20 cellular contexts compared by ENCODE assay signal in genomic region chr3:66093981-66094380, GRCh38. TPM values are rescaled to one million over a fixed set of nuclear protein-coding genes. Genes with fewer than 3 reads are reported as not detected.
"Had no signal": no experiment of that assay in that cellular context is flagged by ENCODE, and none has a peak within 500 bp of the region (broad histone marks: within the 10 kb centered on the region; RNA-seq: fewer than 3 reads in every experiment).

No MANE protein-coding gene starts in this region.

- ATAC-seq: esophagus mucosa; gastrocnemius medialis; heart right ventricle; naive thymus-derived CD4-positive, alpha-beta T cell; right lobe of liver; stimulated activated effector memory CD8-positive, alpha-beta T cell treated with anti-CD3 and anti-CD28 coated beads, Interleukin-12 subunit alpha, Interleukin-12 subunit beta, amount 100 ng/mL, for 72 hours; stimulated activated naive CD8-positive, alpha-beta T cell treated with anti-CD3 and anti-CD28 coated beads, Interleukin-15, Interleukin-2, amounts not matched to agents 100 U/mL and 50 U/mL, for 24 hours had no signal

- H3K27me3 ChIP-seq: gastrocnemius medialis, heart right ventricle, right lobe of liver, tibial artery, upper lobe of left lung, uterus had no signal

- DNase-seq: effector memory CD4-positive, alpha-beta T cell; gastrocnemius medialis; heart right ventricle; hypothalamus; kidney glomerular epithelial cell; naive thymus-derived CD4-positive, alpha-beta T cell; nephron progenitor cell; retina; right lobe of liver; stimulated activated CD4-positive, alpha-beta T cell treated with anti-CD3 and anti-CD28 coated beads, Interleukin-4, amount 100 ng/mL, for 1 hour; stimulated activated CD8-positive, alpha-beta memory T cell treated with anti-CD3 and anti-CD28 coated beads, Interleukin-4, amount 100 ng/mL, for 48 hours; stimulated activated naive CD8-positive, alpha-beta T cell treated with anti-CD3 and anti-CD28 coated beads, Interleukin-15, Interleukin-2, amounts not matched to agents 100 U/mL and 50 U/mL, for 24 hours; tibial artery; upper lobe of left lung; uterus had no signal

- H3K36me3 ChIP-seq: gastrocnemius medialis, heart right ventricle, prostate gland, right lobe of liver, tibial artery, upper lobe of left lung, uterus had no signal

- H3K4me3 ChIP-seq: gastrocnemius medialis, heart right ventricle, prostate gland, right lobe of liver, tibial artery, upper lobe of left lung, uterus had no signal

- H3K4me1 ChIP-seq: gastrocnemius medialis, parathyroid adenoma, prostate gland, right lobe of liver, upper lobe of left lung, uterus had no signal

- H3K27ac ChIP-seq: gastrocnemius medialis, heart right ventricle, parathyroid adenoma, prostate gland, right lobe of liver, tibial artery, upper lobe of left lung, uterus had no signal

- H3K9me3 ChIP-seq: prostate gland, right lobe of liver, upper lobe of left lung, uterus had no signal

RNA-seq across cellular contexts. Expression of gene MAGI1, which starts 55.3 kb away (rescaled TPM):
- total RNA-seq: mononuclear cell had no signal
